In genomic region chr1:4310396-4310923, GRCh38 we compare ENCODE assay signal across 20 cellular contexts.
"Had no signal": no experiment of that assay in that cellular context is flagged by ENCODE, and none has a peak within 500 bp of the region (broad histone marks: within the 10 kb centered on the region; RNA-seq: fewer than 3 reads in every experiment).

No MANE protein-coding gene starts in this region.

- H3K4me3 Mint-ChIP-seq: dendritic cell treated with granulocyte-macrophage colony-stimulating factor and Interleukin-4, amounts not matched to agents 40 ng/mL and 50 ng/mL, for 4 days; effector memory CD8-positive, alpha-beta T cell; naive B cell; nephron; stimulated activated naive B cell treated with anti-CD40 and anti-IgM and Interleukin-4, amounts not matched to agents 10 μg/mL and 1 μg/mL and 100 μg/mL, for 72 hours; stimulated activated naive CD8-positive, alpha-beta T cell treated with anti-CD3 and anti-CD28 coated beads, Interleukin-15, amount 100 ng/mL, for 72 hours had no signal

- H3K27me3 ChIP-seq: testis, tibial nerve had no signal

- H3K4me3 ChIP-seq: esophagus squamous epithelium, gastroesophageal sphincter, lung, spleen, testis, tibial nerve had no signal

- H3K36me3 ChIP-seq: esophagus squamous epithelium, gastroesophageal sphincter, spleen, tibial nerve had no signal

- DNase-seq: effector memory CD8-positive, alpha-beta T cell; esophagus squamous epithelium; foreskin fibroblast; glutamatergic neuron; left cardiac atrium; left ventricle myocardium superior; mesenchymal stem cell; naive B cell; spleen; stimulated activated CD4-positive, alpha-beta T cell treated with anti-CD3 and anti-CD28 coated beads, Interleukin-15, amount 100 ng/mL, for 24 hours; stimulated activated CD4-positive, alpha-beta T cell treated with anti-CD3 and anti-CD28 coated beads, Interleukin-1b, Interleukin-23, amount 100 ng/mL, for 48 hours; stimulated activated CD4-positive, alpha-beta T cell treated with anti-CD3 and anti-CD28 coated beads, Interleukin-4, amount 100 ng/mL, for 24 hours; stimulated activated naive B cell treated with anti-CD40 and anti-IgM and Interleukin-4, amounts not matched to agents 10 μg/mL and 1 μg/mL and 100 μg/mL, for 72 hours; stimulated activated naive CD8-positive, alpha-beta T cell treated with anti-CD3 and anti-CD28 coated beads, Interleukin-15, amount 100 ng/mL, for 72 hours; testis had no signal

- H3K27me3 Mint-ChIP-seq: dendritic cell treated with granulocyte-macrophage colony-stimulating factor and Interleukin-4, amounts not matched to agents 40 ng/mL and 50 ng/mL, for 4 days had no signal

- H3K36me3 Mint-ChIP-seq: stimulated activated naive B cell treated with anti-CD40 and anti-IgM and Interleukin-4, amounts not matched to agents 10 μg/mL and 1 μg/mL and 100 μg/mL, for 72 hours had no signal

- H3K27ac Mint-ChIP-seq: dendritic cell treated with granulocyte-macrophage colony-stimulating factor and Interleukin-4, amounts not matched to agents 40 ng/mL and 50 ng/mL, for 4 days; effector memory CD8-positive, alpha-beta T cell; naive B cell; nephron; stimulated activated naive B cell treated with anti-CD40 and anti-IgM and Interleukin-4, amounts not matched to agents 10 μg/mL and 1 μg/mL and 100 μg/mL, for 72 hours had no signal

- H3K4me1 ChIP-seq: esophagus squamous epithelium, gastroesophageal sphincter, spleen, testis, tibial nerve had no signal

- H3K4me1 Mint-ChIP-seq: nephron; stimulated activated naive CD8-positive, alpha-beta T cell treated with anti-CD3 and anti-CD28 coated beads, Interleukin-15, amount 100 ng/mL, for 72 hours had no signal

- H3K27ac ChIP-seq: esophagus squamous epithelium, gastroesophageal sphincter, spleen, testis, tibial nerve had no signal

- H3K9me3 ChIP-seq: testis had no signal
